In genomic region chr4:73222466-73223257, GRCh38 we compare ENCODE assay signal across 1 cellular context.
TF ChIP-seq lines count a peak whose summit lies in the region.

No MANE protein-coding gene starts in this region.

TF ChIP-seq in K562, 482 proteins besides CTCF, POLR2A, EP300 and RAD21 (continued from another document and continues in another):
- TF ChIP-seq TAF1 (IDR thresholded peaks at IDR 0.05; ENCODE audit: control insufficient read depth, extremely low read depth, insufficient read depth, low read length, severe bottlenecking): peak; percentile 98
- TF ChIP-seq ETV1 (tag; conservative IDR thresholded peaks at IDR 0.05; ENCODE audit: low read depth): peak; percentile 88
- no peak for TF ChIP-seq MITF (IDR thresholded peaks at IDR 0.05)
- no peak for TF ChIP-seq NR2C2 (CRISPR knock-in tag; IDR thresholded peaks at IDR 0.05)
- TF ChIP-seq NR2C2 (tag; IDR thresholded peaks at IDR 0.05): peak; percentile 53
- TF ChIP-seq TEAD4 (IDR thresholded peaks at IDR 0.05; ENCODE audit: low read length): peak; percentile 64
- no peak for TF ChIP-seq TEAD4 (CRISPR knock-in tag; IDR thresholded peaks at IDR 0.05; ENCODE audit: borderline replicate concordance)
- no peak for TF ChIP-seq CBX5 (IDR thresholded peaks at IDR 0.05; ENCODE audit: borderline replicate concordance, low read depth)
- peak; percentile 76 for TF ChIP-seq GTF2B (IDR thresholded peaks at IDR 0.05; ENCODE audit: extremely low read depth, insufficient read length)
- no peak for TF ChIP-seq NCOA1 (IDR thresholded peaks at IDR 0.05; ENCODE audit: low read depth)
- peak; percentile 29 to 96; a peak in 2 of 4 replicates for TF ChIP-seq NONO (IDR thresholded peaks at IDR 0.05; ENCODE audit: low read depth in 2 of 2, low read length in 1 of 2)
- TF ChIP-seq TEAD1 (CRISPR knock-in tag; IDR thresholded peaks at IDR 0.05): 0 out of 4 replicates have a peak, but pooled peaks of 1 of the 2 experiments have one; percentile 50
- no peak for TF ChIP-seq HMG20A (CRISPR knock-in tag; conservative IDR thresholded peaks at IDR 0.05)
- TF ChIP-seq SMARCA4 (IDR thresholded peaks at IDR 0.05): peak; percentile 61; the same call in 1 of the 2 replicates
- TF ChIP-seq ATF4 (CRISPR knock-in tag; IDR thresholded peaks at IDR 0.05): peak; percentile 3; the same call in 1 of the 2 replicates
- no peak for TF ChIP-seq ZNF655 (CRISPR knock-in tag; IDR thresholded peaks at IDR 0.05)
- no peak for TF ChIP-seq RREB1 (CRISPR knock-in tag; IDR thresholded peaks at IDR 0.05)
- TF ChIP-seq CXXC5 (CRISPR knock-in tag; IDR thresholded peaks at IDR 0.05): no peak
- TF ChIP-seq TEAD2 (tag; IDR thresholded peaks at IDR 0.05): 0 out of 2 replicates have a peak, but pooled peaks have one; percentile 30
- peak; percentile 83 for TF ChIP-seq CREB3L1 (IDR thresholded peaks at IDR 0.05; ENCODE audit: borderline replicate concordance, low read depth)
- 0 out of 2 replicates have a peak, but pooled peaks have one; percentile 61 for TF ChIP-seq ZC3H8 (IDR thresholded peaks at IDR 0.05)
- peak; percentile 92 for TF ChIP-seq FOSL1 (tag; conservative IDR thresholded peaks at IDR 0.05)
- no peak for TF ChIP-seq PRPF4 (IDR thresholded peaks at IDR 0.05; ENCODE audit: insufficient read depth, low read depth, low read length, poor library complexity, severe bottlenecking)
- no peak for TF ChIP-seq RERE (CRISPR knock-in tag; IDR thresholded peaks at IDR 0.05; ENCODE audit: borderline replicate concordance)
- TF ChIP-seq GABPB1 (CRISPR knock-in tag; IDR thresholded peaks at IDR 0.05): peak; percentile 82
- no peak for TF ChIP-seq ZNF436 (CRISPR knock-in tag; IDR thresholded peaks at IDR 0.05)
- no peak for TF ChIP-seq ZNF311 (CRISPR knock-in tag; IDR thresholded peaks at IDR 0.05)
- TF ChIP-seq MBD2 (IDR thresholded peaks at IDR 0.05; ENCODE audit: borderline replicate concordance, low read depth): peak; percentile 95
- no peak for TF ChIP-seq UBTF (IDR thresholded peaks at IDR 0.05; ENCODE audit: borderline replicate concordance in 1 of 2, low read depth in 2 of 2, low read length in 2 of 2)
- peak; percentile 75 for TF ChIP-seq BRD9 (IDR thresholded peaks at IDR 0.05; ENCODE audit: low read depth, partially characterized antibody)
- TF ChIP-seq GTF2E2 (tag; IDR thresholded peaks at IDR 0.05): peak; percentile 88
- TF ChIP-seq ZNF175 (CRISPR knock-in tag; IDR thresholded peaks at IDR 0.05; ENCODE audit: low read depth): peak; percentile 39; the same call in 1 of the 2 replicates
- TF ChIP-seq PKNOX1 (IDR thresholded peaks at IDR 0.05): peak; percentile 57; the same call in 1 of the 2 replicates
- TF ChIP-seq HINFP (tag; conservative IDR thresholded peaks at IDR 0.05; ENCODE audit: low read depth): no peak
- TF ChIP-seq XRCC3 (IDR thresholded peaks at IDR 0.05): no peak
- no peak for TF ChIP-seq ZNF695 (CRISPR knock-in tag; IDR thresholded peaks at IDR 0.05)
